2 cellular contexts compared by ENCODE assay signal in the genomic region with DNA sequence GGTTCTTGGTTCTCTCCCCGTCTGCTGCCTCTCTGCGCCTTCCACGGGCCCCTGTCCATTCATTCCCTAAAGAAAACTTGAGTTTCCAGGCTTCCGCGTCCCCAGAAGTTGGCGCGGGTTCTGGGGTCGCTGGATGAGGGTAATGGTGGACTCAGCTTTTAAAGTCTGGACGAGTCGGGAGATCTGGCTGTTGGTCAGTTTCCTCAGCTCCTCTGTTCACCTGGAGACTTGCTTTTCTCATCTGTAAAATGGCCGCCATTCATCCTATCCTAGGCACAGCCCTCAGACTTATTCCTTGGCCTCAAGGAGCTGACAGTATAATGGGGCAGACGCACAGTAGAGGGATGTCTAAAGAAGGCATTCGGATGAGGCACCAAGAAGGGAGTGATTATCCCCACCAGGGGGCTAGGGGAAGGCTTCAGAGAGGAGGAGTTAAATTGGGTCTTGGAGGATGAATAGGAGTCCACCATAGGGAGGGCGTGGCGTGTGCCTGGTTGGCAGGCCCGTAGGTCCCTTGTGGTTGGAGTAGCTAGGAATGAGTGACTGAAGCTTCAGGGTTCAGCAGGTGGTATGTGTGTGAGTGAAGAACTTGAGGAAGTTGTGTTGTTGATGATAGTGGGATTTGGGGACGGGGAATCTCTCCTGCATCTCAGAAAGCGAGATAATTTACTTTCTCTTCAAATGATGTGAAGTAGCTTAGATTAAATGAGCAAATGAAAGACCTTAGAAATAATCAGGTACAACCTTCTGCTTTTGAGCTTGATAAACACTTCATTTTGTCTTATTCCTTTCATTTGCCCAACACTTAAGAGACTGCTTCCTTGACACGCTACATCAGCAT.
TF ChIP-seq lines count a peak whose summit lies in the region.

No MANE protein-coding gene starts in this region.

TF ChIP-seq in HEK293, 187 proteins besides CTCF, POLR2A, EP300 and RAD21:
- TF ChIP-seq ZNF174 (tag by site-specific recombination; IDR thresholded peaks at IDR 0.05) (0 out of 2 replicates have a peak, but pooled peaks have one; percentile 37), SCRT2 (tag by site-specific recombination; IDR thresholded peaks at IDR 0.05) (peak; percentile 88), ZNF335 (tag by site-specific recombination; conservative IDR thresholded peaks at IDR 0.05) (peak; percentile 89), PRDM1 (tag by site-specific recombination; IDR thresholded peaks at IDR 0.05) (peak; percentile 76), ZNF394 (tag by site-specific recombination; IDR thresholded peaks at IDR 0.05; ENCODE audit: borderline replicate concordance) (peak; percentile 33; the same call in 1 of the 2 replicates), SP3 (tag by site-specific recombination; IDR thresholded peaks at IDR 0.05) (peak; percentile 57), WT1 (tag by site-specific recombination; IDR thresholded peaks at IDR 0.05) (peak; percentile 23; the same call in 1 of the 2 replicates), ZNF768 (tag by site-specific recombination; IDR thresholded peaks at IDR 0.05) (peak; percentile 72; the same call in 1 of the 2 replicates), ZFP69B (tag by site-specific recombination; IDR thresholded peaks at IDR 0.05) (no peak), ZFP3 (tag by site-specific recombination; IDR thresholded peaks at IDR 0.05; ENCODE audit: low read depth) (peak; percentile 98), ZNF239 (tag by site-specific recombination; IDR thresholded peaks at IDR 0.05) (no peak), SCRT1 (tag by site-specific recombination; IDR thresholded peaks at IDR 0.05; ENCODE audit: borderline replicate concordance) (0 out of 2 replicates have a peak, but pooled peaks have one; percentile 34), KLF9 (tag by site-specific recombination; IDR thresholded peaks at IDR 0.05; ENCODE audit: low read depth) (peak; percentile 45; the same call in 1 of the 2 replicates), ZBTB48 (tag by site-specific recombination; IDR thresholded peaks at IDR 0.05) (0 out of 2 replicates have a peak, but pooled peaks have one; percentile 12), ZIC2 (tag by site-specific recombination; IDR thresholded peaks at IDR 0.05) (peak; percentile 20), SP2 (tag by site-specific recombination; IDR thresholded peaks at IDR 0.05) (peak; percentile 53)
- TF ChIP-seq, protein P1, sequence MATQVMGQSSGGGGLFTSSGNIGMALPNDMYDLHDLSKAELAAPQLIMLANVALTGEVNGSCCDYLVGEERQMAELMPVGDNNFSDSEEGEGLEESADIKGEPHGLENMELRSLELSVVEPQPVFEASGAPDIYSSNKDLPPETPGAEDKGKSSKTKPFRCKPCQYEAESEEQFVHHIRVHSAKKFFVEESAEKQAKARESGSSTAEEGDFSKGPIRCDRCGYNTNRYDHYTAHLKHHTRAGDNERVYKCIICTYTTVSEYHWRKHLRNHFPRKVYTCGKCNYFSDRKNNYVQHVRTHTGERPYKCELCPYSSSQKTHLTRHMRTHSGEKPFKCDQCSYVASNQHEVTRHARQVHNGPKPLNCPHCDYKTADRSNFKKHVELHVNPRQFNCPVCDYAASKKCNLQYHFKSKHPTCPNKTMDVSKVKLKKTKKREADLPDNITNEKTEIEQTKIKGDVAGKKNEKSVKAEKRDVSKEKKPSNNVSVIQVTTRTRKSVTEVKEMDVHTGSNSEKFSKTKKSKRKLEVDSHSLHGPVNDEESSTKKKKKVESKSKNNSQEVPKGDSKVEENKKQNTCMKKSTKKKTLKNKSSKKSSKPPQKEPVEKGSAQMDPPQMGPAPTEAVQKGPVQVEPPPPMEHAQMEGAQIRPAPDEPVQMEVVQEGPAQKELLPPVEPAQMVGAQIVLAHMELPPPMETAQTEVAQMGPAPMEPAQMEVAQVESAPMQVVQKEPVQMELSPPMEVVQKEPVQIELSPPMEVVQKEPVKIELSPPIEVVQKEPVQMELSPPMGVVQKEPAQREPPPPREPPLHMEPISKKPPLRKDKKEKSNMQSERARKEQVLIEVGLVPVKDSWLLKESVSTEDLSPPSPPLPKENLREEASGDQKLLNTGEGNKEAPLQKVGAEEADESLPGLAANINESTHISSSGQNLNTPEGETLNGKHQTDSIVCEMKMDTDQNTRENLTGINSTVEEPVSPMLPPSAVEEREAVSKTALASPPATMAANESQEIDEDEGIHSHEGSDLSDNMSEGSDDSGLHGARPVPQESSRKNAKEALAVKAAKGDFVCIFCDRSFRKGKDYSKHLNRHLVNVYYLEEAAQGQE (tag by site-specific recombination; IDR thresholded peaks at IDR 0.05), result no peak
- TF ChIP-seq, protein P2, sequence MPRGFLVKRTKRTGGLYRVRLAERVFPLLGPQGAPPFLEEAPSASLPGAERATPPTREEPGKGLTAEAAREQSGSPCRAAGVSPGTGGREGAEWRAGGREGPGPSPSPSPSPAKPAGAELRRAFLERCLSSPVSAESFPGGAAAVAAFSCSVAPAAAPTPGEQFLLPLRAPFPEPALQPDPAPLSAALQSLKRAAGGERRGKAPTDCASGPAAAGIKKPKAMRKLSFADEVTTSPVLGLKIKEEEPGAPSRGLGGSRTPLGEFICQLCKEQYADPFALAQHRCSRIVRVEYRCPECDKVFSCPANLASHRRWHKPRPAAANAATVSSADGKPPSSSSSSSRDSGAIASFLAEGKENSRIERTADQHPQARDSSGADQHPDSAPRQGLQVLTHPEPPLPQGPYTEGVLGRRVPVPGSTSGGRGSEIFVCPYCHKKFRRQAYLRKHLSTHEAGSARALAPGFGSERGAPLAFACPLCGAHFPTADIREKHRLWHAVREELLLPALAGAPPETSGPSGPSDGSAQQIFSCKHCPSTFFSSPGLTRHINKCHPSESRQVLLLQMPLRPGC (tag by site-specific recombination; IDR thresholded peaks at IDR 0.05), result no peak
- TF ChIP-seq, protein P3, sequence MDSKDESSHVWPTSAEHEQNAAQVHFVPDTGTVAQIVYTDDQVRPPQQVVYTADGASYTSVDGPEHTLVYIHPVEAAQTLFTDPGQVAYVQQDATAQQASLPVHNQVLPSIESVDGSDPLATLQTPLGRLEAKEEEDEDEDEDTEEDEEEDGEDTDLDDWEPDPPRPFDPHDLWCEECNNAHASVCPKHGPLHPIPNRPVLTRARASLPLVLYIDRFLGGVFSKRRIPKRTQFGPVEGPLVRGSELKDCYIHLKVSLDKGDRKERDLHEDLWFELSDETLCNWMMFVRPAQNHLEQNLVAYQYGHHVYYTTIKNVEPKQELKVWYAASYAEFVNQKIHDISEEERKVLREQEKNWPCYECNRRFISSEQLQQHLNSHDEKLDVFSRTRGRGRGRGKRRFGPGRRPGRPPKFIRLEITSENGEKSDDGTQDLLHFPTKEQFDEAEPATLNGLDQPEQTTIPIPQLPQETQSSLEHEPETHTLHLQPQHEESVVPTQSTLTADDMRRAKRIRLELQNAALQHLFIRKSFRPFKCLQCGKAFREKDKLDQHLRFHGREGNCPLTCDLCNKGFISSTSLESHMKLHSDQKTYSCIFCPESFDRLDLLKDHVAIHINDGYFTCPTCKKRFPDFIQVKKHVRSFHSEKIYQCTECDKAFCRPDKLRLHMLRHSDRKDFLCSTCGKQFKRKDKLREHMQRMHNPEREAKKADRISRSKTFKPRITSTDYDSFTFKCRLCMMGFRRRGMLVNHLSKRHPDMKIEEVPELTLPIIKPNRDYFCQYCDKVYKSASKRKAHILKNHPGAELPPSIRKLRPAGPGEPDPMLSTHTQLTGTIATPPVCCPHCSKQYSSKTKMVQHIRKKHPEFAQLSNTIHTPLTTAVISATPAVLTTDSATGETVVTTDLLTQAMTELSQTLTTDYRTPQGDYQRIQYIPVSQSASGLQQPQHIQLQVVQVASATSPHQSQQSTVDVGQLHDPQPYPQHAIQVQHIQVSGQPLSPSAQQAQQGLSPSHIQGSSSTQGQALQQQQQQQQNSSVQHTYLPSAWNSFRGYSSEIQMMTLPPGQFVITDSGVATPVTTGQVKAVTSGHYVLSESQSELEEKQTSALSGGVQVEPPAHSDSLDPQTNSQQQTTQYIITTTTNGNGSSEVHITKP (tag by site-specific recombination; IDR thresholded peaks at IDR 0.05), result no peak

TF ChIP-seq in endothelial cell of umbilical vein, 7 proteins besides CTCF, POLR2A, EP300 and RAD21:
- TF ChIP-seq, protein P4, sequence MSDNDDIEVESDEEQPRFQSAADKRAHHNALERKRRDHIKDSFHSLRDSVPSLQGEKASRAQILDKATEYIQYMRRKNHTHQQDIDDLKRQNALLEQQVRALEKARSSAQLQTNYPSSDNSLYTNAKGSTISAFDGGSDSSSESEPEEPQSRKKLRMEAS (IDR thresholded peaks at IDR 0.05; ENCODE audit: insufficient read depth, insufficient read length), result no peak
- no peak for TF ChIP-seq GATA2 (IDR thresholded peaks at IDR 0.05; ENCODE audit: insufficient read depth, insufficient read length, low read depth, low read length)
- TF ChIP-seq EZH2 (IDR thresholded peaks at IDR 0.05; ENCODE audit: borderline replicate concordance, low read depth, low read length, severe bottlenecking), result no peak
- no peak for TF ChIP-seq MYC (IDR thresholded peaks at IDR 0.05; ENCODE audit: low read depth, low read length)
- no peak for TF ChIP-seq JUN (IDR thresholded peaks at IDR 0.05; ENCODE audit: borderline replicate concordance, insufficient read depth, insufficient read length, low read depth)
- no peak for TF ChIP-seq POLR2AphosphoS5 (IDR thresholded peaks at IDR 0.05; ENCODE audit: insufficient read depth, low read depth, low read length)
- TF ChIP-seq FOS (IDR thresholded peaks at IDR 0.05; ENCODE audit: borderline replicate concordance, insufficient read depth, low read length), result no peak
